ENCODE assay signal across 28 cellular contexts in the genomic region with DNA sequence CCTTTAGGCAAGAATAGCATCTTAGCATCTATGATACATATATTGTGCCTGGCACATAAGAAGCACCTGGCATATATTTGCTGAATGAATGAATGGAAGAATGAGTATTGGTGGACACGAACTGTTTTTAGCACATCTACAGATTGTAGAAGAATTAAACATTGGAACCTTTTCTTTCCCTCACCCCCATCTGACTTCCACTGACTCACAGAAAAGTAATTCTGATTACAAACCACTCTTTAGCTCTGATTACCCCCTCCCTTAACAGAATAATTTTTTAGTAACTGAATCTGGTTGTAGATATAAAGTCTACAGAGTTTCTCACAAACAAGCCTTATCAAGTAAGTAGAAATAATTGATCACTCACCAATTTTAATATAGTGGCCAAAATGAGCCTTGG. TPM values are rescaled to one million over a fixed set of nuclear protein-coding genes. Genes with fewer than 3 reads are reported as not detected.
A peak's percentile ranks its signal among the peaks of the same experiment; 100 is the strongest.
DNase-seq lines count a peak whose midpoint lies in the region; ATAC-seq and TF ChIP-seq lines count a peak whose summit lies in the region.
"Had no signal": no experiment of that assay in that cellular context is flagged by ENCODE, and none has a peak within 500 bp of the region (broad histone marks: within the 10 kb centered on the region; RNA-seq: fewer than 3 reads in every experiment).

No MANE protein-coding gene starts in this region.

- H3K4me3 Mint-ChIP-seq in natural killer cell, result no peak overlapping the region
- H3K4me3 Mint-ChIP-seq: IgD-negative memory B cell; neural crest cell; stimulated activated effector memory CD8-positive, alpha-beta T cell treated with anti-CD3 and anti-CD28 coated beads, Interleukin-12 subunit alpha, Interleukin-12 subunit beta, amount 100 ng/mL, for 72 hours had no signal

- in situ Hi-C loops in brain microvascular endothelial cell (cut with HindIII; ENCODE audit: low pct_ligation_motif_present, low sequenced_read_pairs), result no loop called here

- no peak overlapping the region for H3K4me3 ChIP-seq in brain microvascular endothelial cell (ENCODE audit: low read depth, low read length)
- H3K4me3 ChIP-seq: ascending aorta had no signal

- TF ChIP-seq CTCF in brain microvascular endothelial cell (IDR thresholded peaks at IDR 0.05; ENCODE audit: low read depth, low read length, missing control alignments) (no peak), natural killer cell (IDR thresholded peaks at IDR 0.05) (no peak)

- no peaks in the 10 kb centered on the region for H3K36me3 ChIP-seq in brain microvascular endothelial cell (replicated peaks)
- H3K36me3 ChIP-seq: ascending aorta had no signal

- intact Hi-C loops in natural killer cell (cut with micrococcal nuclease), result no loop called here

- no peaks in the 10 kb centered on the region for H3K27me3 ChIP-seq in brain microvascular endothelial cell (replicated peaks)
- H3K27me3 ChIP-seq: ascending aorta had no signal

- H3K27me3 Mint-ChIP-seq in natural killer cell (ENCODE audit: low read depth in 2 of 2), result peaks cover 3 to 29% of the 10 kb centered on the region in 2 donors

- ATAC-seq in GM21786 (IDR thresholded peaks at IDR 0.05; ENCODE audit: unreplicated experiment), result no peak
- ATAC-seq in natural killer cell, result no peak
- ATAC-seq: foreskin keratinocyte; left colon; stimulated activated effector memory CD8-positive, alpha-beta T cell treated with anti-CD3 and anti-CD28 coated beads, Interleukin-12 subunit alpha, Interleukin-12 subunit beta, amount 100 ng/mL, for 72 hours had no signal

- no peaks in the 10 kb centered on the region for H3K36me3 Mint-ChIP-seq in natural killer cell
- H3K36me3 Mint-ChIP-seq: IgD-negative memory B cell; stimulated activated effector memory CD8-positive, alpha-beta T cell treated with anti-CD3 and anti-CD28 coated beads, Interleukin-12 subunit alpha, Interleukin-12 subunit beta, amount 100 ng/mL, for 72 hours had no signal

- no peaks in the 10 kb centered on the region for H3K4me1 Mint-ChIP-seq in natural killer cell
- H3K4me1 Mint-ChIP-seq: IgD-negative memory B cell had no signal

- H3K27ac ChIP-seq in brain microvascular endothelial cell, result peak overlapping the region; percentile 17
- H3K27ac ChIP-seq: ascending aorta, C4-2B, epithelial cell of prostate, foreskin keratinocyte had no signal

- no peak overlapping the region for H3K27ac Mint-ChIP-seq in natural killer cell
- H3K27ac Mint-ChIP-seq: IgD-negative memory B cell; stimulated activated effector memory CD8-positive, alpha-beta T cell treated with anti-CD3 and anti-CD28 coated beads, Interleukin-12 subunit alpha, Interleukin-12 subunit beta, amount 100 ng/mL, for 72 hours had no signal

- DNase-seq in Daoy (ENCODE audit: low read depth), result peak; percentile 21
- peak; percentile 59 for DNase-seq in LHCN-M2 (ENCODE audit: low read depth)
- DNase-seq in brain microvascular endothelial cell, result no peak
- DNase-seq in hepatic stellate cell (ENCODE audit: low spot score), result peak; percentile 12
- no peak for DNase-seq in natural killer cell
- no peak for DNase-seq in D341Med (ENCODE audit: low spot score)
- DNase-seq in CD1c-positive myeloid dendritic cell (ENCODE audit: extremely low spot score), result no peak
- DNase-seq: activated CD4-positive, alpha-beta T cell treated with anti-CD3 and anti-CD28 coated beads, Interleukin-2, amount 50 U/mL, for 4 hours; activated naive CD4-positive, alpha-beta T cell treated with anti-CD3 and anti-CD28 coated beads, Interleukin-2, amount 50 U/mL, for 16 hours; Calu3; DND-41; foreskin keratinocyte; GOT3; left colon; NCI-H1092 treated with DMSO at 0.1 percent for 48 hours; NCI-H2029 treated with DMSO at 0.1 percent for 48 hours; NCI-H748 treated with DMSO at 0.1 percent for 48 hours; posterior cingulate gyrus; right cardiac atrium; stimulated activated CD4-positive, alpha-beta T cell treated with anti-CD3 and anti-CD28 coated beads, Interleukin-4, amount 100 ng/mL, for 24 hours; substantia nigra had no signal

- H3K9me3 Mint-ChIP-seq in natural killer cell, result no peaks in the 10 kb centered on the region
- H3K9me3 Mint-ChIP-seq: IgD-negative memory B cell; neural crest cell; stimulated activated effector memory CD8-positive, alpha-beta T cell treated with anti-CD3 and anti-CD28 coated beads, Interleukin-12 subunit alpha, Interleukin-12 subunit beta, amount 100 ng/mL, for 72 hours had no signal

RNA-seq across cellular contexts. Expression of a gene that starts 31.9 kb away (rescaled TPM):
- total RNA-seq in Daoy (2014; rRNA removed; shearing (Covaris generic)), result 1.4 and 6.8 TPM in 2 replicates
- total RNA-seq in LHCN-M2 (2014; rRNA removed) (34.8 and 59.2 TPM in 2 replicates), natural killer cell (under 1 TPM in 1 of 3 donors, not detected in 2; 0.45 TPM)
- polyA plus RNA-seq in LHCN-M2 (2012), result 1.3 TPM
- polyA plus RNA-seq: IgD-negative memory B cell had no signal

RNA-seq across cellular contexts. Expression of a gene that starts 51.4 kb away (rescaled TPM):
- 39.6 and 54.1 TPM in 2 replicates for total RNA-seq in Daoy (2014; rRNA removed; shearing (Covaris generic))
- 37.6 and 42.8 TPM in 2 replicates for total RNA-seq in LHCN-M2 (2014; rRNA removed)
- polyA plus RNA-seq in LHCN-M2 (2012), result 16.4 TPM
- 10 to 100 TPM; 62.7 to 85.8 (median 82.0) TPM for total RNA-seq in natural killer cell

Comparison
In these comparisons a context has a peak if more than half of its experiments do, and no peak if none do; other contexts are left out.
1. DNase-seq: peak in Daoy (single experiment), LHCN-M2 (single experiment) and hepatic stellate cell (single experiment); none in brain microvascular endothelial cell (single experiment), natural killer cell (single experiment), D341Med (single experiment) and CD1c-positive myeloid dendritic cell (single experiment).